In genomic region chr2:239149501-239149900, GRCh38 we compare ENCODE assay signal across 24 cellular contexts.
A peak's percentile ranks its signal among the peaks of the same experiment; 100 is the strongest.
DNase-seq lines count a peak whose midpoint lies in the region; ATAC-seq and TF ChIP-seq lines count a peak whose summit lies in the region.
"Had no signal": no experiment of that assay in that cellular context is flagged by ENCODE, and none has a peak within 500 bp of the region (broad histone marks: within the 10 kb centered on the region; RNA-seq: fewer than 3 reads in every experiment).

No MANE protein-coding gene starts in this region.

- H3K4me3 ChIP-seq in H7 (ENCODE audit: insufficient read depth, low read depth, low read length) (no peak overlapping the region), left lung (no peak overlapping the region)
- H3K4me3 ChIP-seq: thyroid gland had no signal

- no peaks in the 10 kb centered on the region; the same call in none of the 2 replicates for H3K36me3 ChIP-seq in H7 (replicated peaks; ENCODE audit: control insufficient read depth, insufficient read depth, low read length)
- peaks cover 0 to 80% of the 10 kb centered on the region in 2 donors for H3K36me3 ChIP-seq in left lung

- H3K27me3 ChIP-seq in H7 (ENCODE audit: control insufficient read depth, insufficient read depth, low read length) (no peaks in the 10 kb centered on the region), left lung (no peaks in the 10 kb centered on the region)
- H3K27me3 ChIP-seq: thyroid gland had no signal

- POLR2A ChIA-PET in activated CD4-positive, alpha-beta T cell treated with anti-CD3 and anti-CD28 coated beads, Interleukin-2, amount 10 ng/mL, durations not matched to agents 7 days and 5 days (lab: Charles Lee) = no interaction called here

- DNase-seq in activated CD4-positive, alpha-beta T cell treated with anti-CD3 and anti-CD28 coated beads, Interleukin-2, amount 10 ng/mL, durations not matched to agents 7 days and 5 days = no peak
- no peak for DNase-seq in activated CD4-positive, alpha-beta T cell treated with anti-CD3 and anti-CD28 coated beads for 4 hours
- DNase-seq in H7 = peak; percentile 44
- DNase-seq in left lung = peak; percentile 24 to 53
- peak; percentile 49 for DNase-seq in sciatic nerve (ENCODE audit: low spot score)
- no peak for DNase-seq in NK-92 (lab: John Stamatoyannopoulos, UW; ENCODE audit: unreplicated experiment)
- DNase-seq: activated CD4-positive, alpha-beta T cell treated with anti-CD3 and anti-CD28 coated beads, Interleukin-2, amount 50 U/mL, for 1 hour; activated gamma-delta T cell; CD4-positive, CD25-positive, alpha-beta regulatory T cell; cortex of kidney; Karpas-422; mesendoderm; naive B cell; NCI-H146; NCI-H526 treated with DMSO at 0.1 percent for 48 hours; RPMI8226; stimulated activated CD4-positive, alpha-beta T cell treated with anti-CD3 and anti-CD28 coated beads, Interleukin-4, amount 100 ng/mL, for 4 hours; stimulated activated naive CD4-positive, alpha-beta T cell treated with Interleukin-2 at 50 U/mL for 16 hours; thyroid gland had no signal

- no peaks in the 10 kb centered on the region for H3K27me3 Mint-ChIP-seq in activated CD4-positive, alpha-beta T cell treated with anti-CD3 and anti-CD28 coated beads, Interleukin-2, amount 10 ng/mL, durations not matched to agents 7 days and 5 days
- H3K27me3 Mint-ChIP-seq: CD4-positive, CD25-positive, alpha-beta regulatory T cell; naive B cell had no signal

- intact Hi-C loops in left lung (cut with DNase I) (no loop called here), sciatic nerve (cut with DNase I) (no loop called here)

- H3K4me1 Mint-ChIP-seq in activated CD4-positive, alpha-beta T cell treated with anti-CD3 and anti-CD28 coated beads, Interleukin-2, amount 10 ng/mL, durations not matched to agents 7 days and 5 days = peaks cover 32% of the 10 kb centered on the region

- no peak overlapping the region for H3K27ac ChIP-seq in left lung
- H3K27ac ChIP-seq: 22Rv1, thyroid gland, VCaP had no signal

- no peak for ATAC-seq in left lung
- ATAC-seq in sciatic nerve = no peak
- no peak for ATAC-seq in GM18909 (IDR thresholded peaks at IDR 0.05; ENCODE audit: poor library complexity, unreplicated experiment)
- ATAC-seq in SK-N-SH treated with all-trans-retinoic acid at 6 μM for 48 hours = no peak

- no peak overlapping the region for H3K4me3 Mint-ChIP-seq in activated CD4-positive, alpha-beta T cell treated with anti-CD3 and anti-CD28 coated beads, Interleukin-2, amount 10 ng/mL, durations not matched to agents 7 days and 5 days
- H3K4me3 Mint-ChIP-seq: naive B cell; T-helper 2 cell treated with Interferon-gamma antibody and Interleukin-4, amounts not matched to agents 5 μg/mL and 100 μg/mL, for 36 hours had no signal

- H3K4me1 ChIP-seq in left lung = no peaks in the 10 kb centered on the region

- H3K9me3 Mint-ChIP-seq in activated CD4-positive, alpha-beta T cell treated with anti-CD3 and anti-CD28 coated beads, Interleukin-2, amount 10 ng/mL, durations not matched to agents 7 days and 5 days = peaks cover 13% of the 10 kb centered on the region

- CTCF ChIA-PET in activated CD4-positive, alpha-beta T cell treated with anti-CD3 and anti-CD28 coated beads, Interleukin-2, amount 10 ng/mL, durations not matched to agents 7 days and 5 days (lab: Charles Lee) = no interaction called here

- peak overlapping the region; percentile 50 for H3K27ac Mint-ChIP-seq in activated CD4-positive, alpha-beta T cell treated with anti-CD3 and anti-CD28 coated beads, Interleukin-2, amount 10 ng/mL, durations not matched to agents 7 days and 5 days

- H3K36me3 Mint-ChIP-seq in activated CD4-positive, alpha-beta T cell treated with anti-CD3 and anti-CD28 coated beads, Interleukin-2, amount 10 ng/mL, durations not matched to agents 7 days and 5 days (ENCODE audit: low read depth) = peaks cover 69% of the 10 kb centered on the region

- no peak for TF ChIP-seq CTCF in left lung (IDR thresholded peaks at IDR 0.05)

- H3K9me3 ChIP-seq in left lung = no peaks in the 10 kb centered on the region
- H3K9me3 ChIP-seq: thyroid gland had no signal

TF ChIP-seq in SK-N-SH treated with all-trans-retinoic acid at 6 μM for 48 hours, 23 proteins besides CTCF, POLR2A, EP300 and RAD21:
- TF ChIP-seq GLIS3 (CRISPR knock-in tag; IDR thresholded peaks at IDR 0.05) (no peak), CSRNP3 (CRISPR knock-in tag; IDR thresholded peaks at IDR 0.05) (no peak), BACH2 (CRISPR knock-in tag; IDR thresholded peaks at IDR 0.05; ENCODE audit: borderline replicate concordance) (no peak), ZC3H10 (CRISPR knock-in tag; IDR thresholded peaks at IDR 0.05) (no peak), ISL1 (CRISPR knock-in tag; IDR thresholded peaks at IDR 0.05) (no peak), CSDC2 (CRISPR knock-in tag; IDR thresholded peaks at IDR 0.05) (no peak), ESRRG (CRISPR knock-in tag; IDR thresholded peaks at IDR 0.05) (no peak), TSHZ2 (CRISPR knock-in tag; IDR thresholded peaks at IDR 0.05) (no peak)

Comparison
In these comparisons a context has a peak if more than half of its experiments do, and no peak if none do; other contexts are left out.
1. DNase-seq: peak in H7 (single experiment), left lung (2 of 2) and sciatic nerve (single experiment); none in activated CD4-positive, alpha-beta T cell treated with anti-CD3 and anti-CD28 coated beads, Interleukin-2, amount 10 ng/mL, durations not matched to agents 7 days and 5 days (single experiment), activated CD4-positive, alpha-beta T cell treated with anti-CD3 and anti-CD28 coated beads for 4 hours (0 of 2) and NK-92 (single experiment).